In genomic region chrX:30889147-30890125, GRCh38 we compare ENCODE assay signal across 8 cellular contexts.
A peak's percentile ranks its signal among the peaks of the same experiment; 100 is the strongest.
DNase-seq lines count a peak whose midpoint lies in the region; ATAC-seq lines count a peak whose summit lies in the region.

A gene with protein sequence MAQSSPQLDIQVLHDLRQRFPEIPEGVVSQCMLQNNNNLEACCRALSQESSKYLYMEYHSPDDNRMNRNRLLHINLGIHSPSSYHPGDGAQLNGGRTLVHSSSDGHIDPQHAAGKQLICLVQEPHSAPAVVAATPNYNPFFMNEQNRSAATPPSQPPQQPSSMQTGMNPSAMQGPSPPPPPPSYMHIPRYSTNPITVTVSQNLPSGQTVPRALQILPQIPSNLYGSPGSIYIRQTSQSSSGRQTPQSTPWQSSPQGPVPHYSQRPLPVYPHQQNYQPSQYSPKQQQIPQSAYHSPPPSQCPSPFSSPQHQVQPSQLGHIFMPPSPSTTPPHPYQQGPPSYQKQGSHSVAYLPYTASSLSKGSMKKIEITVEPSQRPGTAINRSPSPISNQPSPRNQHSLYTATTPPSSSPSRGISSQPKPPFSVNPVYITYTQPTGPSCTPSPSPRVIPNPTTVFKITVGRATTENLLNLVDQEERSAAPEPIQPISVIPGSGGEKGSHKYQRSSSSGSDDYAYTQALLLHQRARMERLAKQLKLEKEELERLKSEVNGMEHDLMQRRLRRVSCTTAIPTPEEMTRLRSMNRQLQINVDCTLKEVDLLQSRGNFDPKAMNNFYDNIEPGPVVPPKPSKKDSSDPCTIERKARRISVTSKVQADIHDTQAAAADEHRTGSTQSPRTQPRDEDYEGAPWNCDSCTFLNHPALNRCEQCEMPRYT (minus strand): TSS chrX:30889254. CDS start chrX:30859588, 29,666 bp downstream.

- H3K9ac ChIP-seq in BLaER1 treated with 17β-estradiol and CSF1 and Interleukin-3, amounts not matched to agents 10 nM and 100 nM, result peak within 1 kb of the TSS; percentile 78 to 93 (median 86)

- peak; percentile 82 for ATAC-seq in GM19351 (IDR thresholded peaks at IDR 0.05; ENCODE audit: unreplicated experiment)
- peak; percentile 88 for ATAC-seq in HG03521 (IDR thresholded peaks at IDR 0.05; ENCODE audit: unreplicated experiment)

- peak within 1 kb of the TSS; percentile 72 to 84 (median 80) for H3K4me3 ChIP-seq in BLaER1 treated with 17β-estradiol and CSF1 and Interleukin-3, amounts not matched to agents 10 nM and 100 nM

- H3K36me3 ChIP-seq in BLaER1 treated with 17β-estradiol and CSF1 and Interleukin-3, amounts not matched to agents 10 nM and 100 nM, result no peaks in the 10 kb centered on the region; a peak in 2 of 22 replicates

- peaks cover 0 to 20% (median 13%) of the 10 kb centered on the region in 10 experiments; a peak in 10 of 20 replicates for H3K4me1 ChIP-seq in BLaER1 treated with 17β-estradiol and CSF1 and Interleukin-3, amounts not matched to agents 10 nM and 100 nM

- H3K9me3 ChIP-seq in BLaER1 treated with 17β-estradiol and CSF1 and Interleukin-3, amounts not matched to agents 10 nM and 100 nM (replicated peaks in 1 of 11), result peaks cover 0 to 15% (median 6%) of the 10 kb centered on the region in 11 experiments; a peak in 7 of 22 replicates

- peaks cover 0 to 6% (median 0%) of the 10 kb centered on the region in 11 experiments; a peak in 2 of 22 replicates for H3K27me3 ChIP-seq in BLaER1 treated with 17β-estradiol and CSF1 and Interleukin-3, amounts not matched to agents 10 nM and 100 nM

- peak; percentile 98 for DNase-seq in NCI-H748 (lab: John Stamatoyannopoulos, UW; ENCODE audit: unreplicated experiment)
- peak; percentile 90 for DNase-seq in activated CD4-positive, alpha-beta T cell treated with anti-CD3 and anti-CD28 coated beads, Interleukin-2, amount 50 U/mL, for 1 hour
- peak; percentile 83 for DNase-seq in dedifferentiated amniotic fluid mesenchymal stem cell (ENCODE audit: extremely low spot score)
- peak; percentile 97 for DNase-seq in left kidney (ENCODE audit: low read depth, low spot score)
- DNase-seq in stimulated activated CD4-positive, alpha-beta T cell treated with anti-CD3 and anti-CD28 coated beads, Interleukin-2, amount 100 ng/mL, for 24 hours, result peak; percentile 88 to 90

- H3K27ac ChIP-seq in BLaER1 treated with 17β-estradiol and CSF1 and Interleukin-3, amounts not matched to agents 10 nM and 100 nM, result peak within 1 kb of the TSS; percentile 66 to 88 (median 77)

- H4K20me1 ChIP-seq in BLaER1 treated with 17β-estradiol and CSF1 and Interleukin-3, amounts not matched to agents 10 nM and 100 nM, result peaks cover 0 to 17% (median 0%) of the 10 kb centered on the region in 11 experiments; a peak in 7 of 22 replicates

- H3K4me2 ChIP-seq in BLaER1 treated with 17β-estradiol and CSF1 and Interleukin-3, amounts not matched to agents 10 nM and 100 nM, result peak within 1 kb of the TSS; percentile 57 to 82 (median 70)

Comparison
In these comparisons a context has a peak if more than half of its experiments do, and no peak if none do; other contexts are left out.
1. Peak in every context shown above with its lines: DNase-seq, ATAC-seq, H3K4me3 ChIP-seq and H3K27ac ChIP-seq.